In the genomic region with DNA sequence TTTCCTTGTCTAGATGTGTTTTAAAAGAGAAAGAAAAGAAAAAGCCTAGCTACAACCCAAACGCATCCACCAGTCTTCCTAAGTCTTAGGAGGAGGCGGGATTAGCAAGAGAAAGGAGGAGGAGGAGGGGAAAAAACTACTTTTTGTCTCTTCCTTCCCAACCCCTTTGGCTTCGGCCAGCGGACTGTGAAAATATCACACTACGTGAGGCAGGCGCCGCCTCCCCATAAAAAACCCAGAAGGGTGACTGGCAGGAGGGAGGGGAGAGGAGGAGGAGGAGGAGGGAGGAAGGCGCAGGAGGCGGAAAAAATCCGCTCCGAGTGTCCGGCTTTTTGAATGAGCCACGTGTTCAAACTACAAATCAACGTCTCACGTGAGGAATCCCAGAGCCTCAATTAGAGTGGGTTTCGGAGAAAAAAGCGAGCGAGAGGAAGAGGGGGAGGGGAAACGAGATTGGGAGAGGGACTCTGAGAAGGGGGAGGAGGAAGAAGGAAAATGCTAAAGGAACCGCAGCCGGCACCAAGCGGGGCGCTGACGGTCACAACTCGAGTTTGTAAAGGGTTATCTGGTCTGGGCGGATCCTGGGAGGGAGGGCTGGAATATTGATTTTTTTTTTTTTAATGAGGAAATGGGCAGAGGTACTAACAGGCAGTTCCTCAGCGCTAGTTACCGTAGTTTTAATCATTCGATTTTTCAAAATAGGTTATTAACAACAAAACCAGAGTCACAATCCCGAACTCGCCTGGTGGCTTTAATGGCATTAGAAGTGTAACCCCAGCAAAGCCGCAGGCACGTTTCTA, we compare ENCODE assay signal across 8 cellular contexts. TPM values are rescaled to one million over a fixed set of nuclear protein-coding genes. Genes with fewer than 3 reads are reported as not detected.
DNase-seq lines count a peak whose midpoint lies in the region; ATAC-seq and TF ChIP-seq lines count a peak whose summit lies in the region.

A gene (minus strand): TSS at position 202 of the 800 bp plus-strand sequence. CDS start 381 bp downstream, outside the sequence.

- H3K4me1 ChIP-seq in right cardiac atrium (ENCODE audit: control insufficient read depth, insufficient read depth, low read length) (peaks cover 2% of the 10 kb centered on the region), smooth muscle cell (ENCODE audit: low read depth) (peaks cover 36% of the 10 kb centered on the region)

- peaks cover 2% of the 10 kb centered on the region for H3K27me3 ChIP-seq in right cardiac atrium (ENCODE audit: control insufficient read depth, insufficient read depth)
- H3K27me3 ChIP-seq in smooth muscle cell (ENCODE audit: low read depth): no peaks in the 10 kb centered on the region

- no peaks in the 10 kb centered on the region for H3K36me3 ChIP-seq in smooth muscle cell (ENCODE audit: low read depth)

- peak within 1 kb of the TSS; percentile 65 for H2AFZ ChIP-seq in smooth muscle cell (ENCODE audit: low read depth)

- peak within 1 kb of the TSS; percentile 29 for H3K4me3 ChIP-seq in right cardiac atrium (ENCODE audit: low read length)
- peak within 1 kb of the TSS; percentile 69 for H3K4me3 ChIP-seq in smooth muscle cell

- H3K27ac ChIP-seq in right cardiac atrium (ENCODE audit: low read length) (no peak within 1 kb of the TSS), smooth muscle cell (ENCODE audit: low read depth) (peak within 1 kb of the TSS; percentile 87)

- H3K9me3 ChIP-seq in right cardiac atrium (ENCODE audit: control insufficient read depth, low read length): no peaks in the 10 kb centered on the region
- H3K9me3 ChIP-seq in smooth muscle cell (replicated peaks; ENCODE audit: low read depth): no peaks in the 10 kb centered on the region

- H3K79me2 ChIP-seq in smooth muscle cell (ENCODE audit: low read depth): peaks cover 43% of the 10 kb centered on the region

- ATAC-seq in HG02870 (IDR thresholded peaks at IDR 0.05; ENCODE audit: unreplicated experiment) (peak; percentile 20), right cardiac atrium (no peak), HG03280 (IDR thresholded peaks at IDR 0.05; ENCODE audit: unreplicated experiment) (no peak), HG02763 (IDR thresholded peaks at IDR 0.05; ENCODE audit: unreplicated experiment) (no peak)
- ATAC-seq in activated T-helper 17 cell treated with anti-CD3 and anti-CD28 coated beads, Interleukin-2, amount 50 U/mL, for 72 hours (replicated peaks): peak; percentile 33

- WGBS in right cardiac atrium: 1% methylated on average over 33 of the region's 33 CpGs
- WGBS in smooth muscle cell (ENCODE audit: low lambda C conversion rate): under 1% methylated on average over 32 of the region's 33 CpGs

- peak within 1 kb of the TSS; percentile 81 for H3K4me3 Mint-ChIP-seq in activated T-helper 17 cell treated with anti-CD3 and anti-CD28 coated beads, Interleukin-2, amount 50 U/mL, for 72 hours

- intact Hi-C loops in right cardiac atrium (cut with DNase I): no loop called here

- peaks cover 21% of the 10 kb centered on the region for H4K20me1 ChIP-seq in smooth muscle cell (ENCODE audit: low read depth)

- H3K9ac ChIP-seq in smooth muscle cell (ENCODE audit: low read depth): peak within 1 kb of the TSS; percentile 76

- H3K36me3 Mint-ChIP-seq in activated T-helper 17 cell treated with anti-CD3 and anti-CD28 coated beads, Interleukin-2, amount 50 U/mL, for 72 hours (ENCODE audit: low read depth): peaks cover 17% of the 10 kb centered on the region

- H3K4me1 Mint-ChIP-seq in activated T-helper 17 cell treated with anti-CD3 and anti-CD28 coated beads, Interleukin-2, amount 50 U/mL, for 72 hours: peaks cover 18% of the 10 kb centered on the region

- H3K27ac Mint-ChIP-seq in activated T-helper 17 cell treated with anti-CD3 and anti-CD28 coated beads, Interleukin-2, amount 50 U/mL, for 72 hours: peak within 1 kb of the TSS; percentile 73

- H3K4me2 ChIP-seq in smooth muscle cell: peak within 1 kb of the TSS; percentile 94

- H3K27me3 Mint-ChIP-seq in activated T-helper 17 cell treated with anti-CD3 and anti-CD28 coated beads, Interleukin-2, amount 50 U/mL, for 72 hours: peaks cover 61% of the 10 kb centered on the region

- no peak for TF ChIP-seq CTCF in smooth muscle cell (IDR thresholded peaks at IDR 0.05; ENCODE audit: borderline replicate concordance, insufficient read depth, poor library complexity, severe bottlenecking)

- peaks cover 4% of the 10 kb centered on the region for H3F3A ChIP-seq in smooth muscle cell (ENCODE audit: low read depth)

- H3K9me3 Mint-ChIP-seq in activated T-helper 17 cell treated with anti-CD3 and anti-CD28 coated beads, Interleukin-2, amount 50 U/mL, for 72 hours: no peaks in the 10 kb centered on the region

- DNase-seq in EH (ENCODE audit: low read depth) (peak; percentile 85), NCI-H526 (lab: John Stamatoyannopoulos, UW) (peak; percentile 93 to 96), right cardiac atrium (no peak), smooth muscle cell (lab: John Stamatoyannopoulos, UW; ENCODE audit: unreplicated experiment) (peak; percentile 41)

RNA-seq across cellular contexts. Expression of the gene that starts here (rescaled TPM):
- total RNA-seq in activated T-helper 17 cell treated with anti-CD3 and anti-CD28 coated beads, Interleukin-2, amount 50 U/mL, for 72 hours: under 1 TPM; 0.42 to 0.67 TPM
- total RNA-seq in right cardiac atrium (under 1 TPM in 2 of 4 donors, not detected in 2; 0.14 to 0.22 TPM), smooth muscle cell (28.1 and 35.2 TPM in 2 replicates)
- polyA plus RNA-seq in right cardiac atrium (0.02 TPM), smooth muscle cell (7.9 and 9.7 TPM in 2 replicates)

Comparison
In these comparisons a context has a peak if more than half of its experiments do, and no peak if none do; other contexts are left out.
1. RNA of the gene that starts here (total RNA-seq): 28.1 to 35.2 TPM in smooth muscle cell; 0.42 to 0.67 TPM in activated T-helper 17 cell treated with anti-CD3 and anti-CD28 coated beads, Interleukin-2, amount 50 U/mL, for 72 hours and 0.14 to 0.22 TPM in right cardiac atrium; every median in the first group is over 10 times any median in the second.
2. Peak in ATAC-seq in activated T-helper 17 cell treated with anti-CD3 and anti-CD28 coated beads, Interleukin-2, amount 50 U/mL, for 72 hours; RNA of the gene not detected or under 1 TPM.
3. DNase-seq: peak in EH (single experiment), NCI-H526 (2 of 2) and smooth muscle cell (single experiment); none in right cardiac atrium (0 of 3).